Comparison of ENCODE assay signal across 18 cellular contexts in the genomic region with DNA sequence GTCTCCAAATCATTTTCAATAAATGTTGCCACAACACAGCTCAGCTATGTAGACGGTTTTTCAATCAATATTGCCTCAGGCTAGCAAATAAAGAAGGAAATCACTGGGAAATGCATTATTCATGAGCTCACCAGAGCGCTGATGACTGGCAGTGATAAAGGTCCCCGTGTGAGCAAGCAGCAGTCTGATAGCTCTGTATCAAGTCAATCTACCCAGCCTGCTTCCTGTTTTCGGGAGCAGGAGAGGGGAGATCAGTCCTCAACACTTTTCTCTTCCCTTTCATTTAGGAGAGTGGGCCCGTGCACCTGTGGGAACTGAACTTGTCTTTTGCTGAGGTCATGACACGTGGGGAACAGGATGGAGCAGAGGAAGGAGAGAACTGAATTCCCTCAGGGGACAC.
DNase-seq lines count a peak whose midpoint lies in the region; ATAC-seq and TF ChIP-seq lines count a peak whose summit lies in the region.
"Had no signal": no experiment of that assay in that cellular context is flagged by ENCODE, and none has a peak within 500 bp of the region (broad histone marks: within the 10 kb centered on the region; RNA-seq: fewer than 3 reads in every experiment).

No MANE protein-coding gene starts in this region.

- TF ChIP-seq CTCF in RWPE2 (IDR thresholded peaks at IDR 0.05; ENCODE audit: poor library complexity, severe bottlenecking) = no peak
- no peak for TF ChIP-seq CTCF in foreskin keratinocyte (conservative IDR thresholded peaks at IDR 0.05)
- TF ChIP-seq CTCF in WTC11 (IDR thresholded peaks at IDR 0.05) = no peak
- no peak for TF ChIP-seq CTCF in left lung (IDR thresholded peaks at IDR 0.05)

- peaks cover 82% of the 10 kb centered on the region for H3K4me1 ChIP-seq in BLaER1
- no peaks in the 10 kb centered on the region for H3K4me1 ChIP-seq in RWPE2 (ENCODE audit: insufficient read depth, poor library complexity, severe bottlenecking)
- H3K4me1 ChIP-seq in foreskin keratinocyte = no peaks in the 10 kb centered on the region
- no peaks in the 10 kb centered on the region for H3K4me1 ChIP-seq in left lung
- H3K4me1 ChIP-seq: HAP-1 had no signal

- H3K4me1 Mint-ChIP-seq in WTC11 = peaks cover 56% of the 10 kb centered on the region

- H3K36me3 ChIP-seq in BLaER1 (no peaks in the 10 kb centered on the region), RWPE2 (ENCODE audit: low read depth) (no peaks in the 10 kb centered on the region), left lung (no peaks in the 10 kb centered on the region)
- H3K36me3 ChIP-seq: HAP-1 had no signal

- H3K27ac ChIP-seq in BLaER1 (0 out of 2 replicates have a peak overlapping the region, but pooled peaks have one; percentile 44), RWPE2 (ENCODE audit: poor library complexity, severe bottlenecking) (no peak overlapping the region), foreskin keratinocyte (no peak overlapping the region), left lung (no peak overlapping the region)

- peak overlapping the region; percentile 71 for H3K4me2 ChIP-seq in BLaER1

- no peak overlapping the region for H3K4me3 Mint-ChIP-seq in WTC11
- H3K4me3 Mint-ChIP-seq: activated T-cell treated with anti-CD3 and anti-CD28 coated beads, Interleukin-2, amount 50 U/mL, for 24 hours; stimulated activated memory B cell treated with anti-CD40 and anti-IgM and Interleukin-4, amounts not matched to agents 10 μg/mL and 1 μg/mL and 100 μg/mL, for 72 hours had no signal

- no peaks in the 10 kb centered on the region for H4K20me1 ChIP-seq in BLaER1

- ATAC-seq in RWPE2 (ENCODE audit: low read depth) (peak; percentile 35; the same call in 2 of the 3 replicates), foreskin keratinocyte (peak; percentile 53), GM19395 (IDR thresholded peaks at IDR 0.05; ENCODE audit: unreplicated experiment) (no peak), WTC11 (no peak), left lung (no peak)
- ATAC-seq: stimulated activated memory B cell treated with anti-CD40 and anti-IgM and Interleukin-4, amounts not matched to agents 10 μg/mL and 1 μg/mL and 100 μg/mL, for 72 hours had no signal

- H3K4me3 ChIP-seq in BLaER1 (no peak overlapping the region), RWPE2 (ENCODE audit: severe bottlenecking) (no peak overlapping the region), left lung (no peak overlapping the region)
- H3K4me3 ChIP-seq: HAP-1 had no signal

- intact Hi-C loops in left lung (cut with DNase I) = no loop called here

- peak overlapping the region; percentile 8; the same call in 1 of the 2 replicates for H3K9ac ChIP-seq in BLaER1

- H3K27ac Mint-ChIP-seq in WTC11 = no peak overlapping the region
- H3K27ac Mint-ChIP-seq: activated T-cell treated with anti-CD3 and anti-CD28 coated beads, Interleukin-2, amount 50 U/mL, for 24 hours; stimulated activated memory B cell treated with anti-CD40 and anti-IgM and Interleukin-4, amounts not matched to agents 10 μg/mL and 1 μg/mL and 100 μg/mL, for 72 hours had no signal

- POLR2A ChIA-PET in HEK293T (lab: Yijun Ruan, JAX) (interaction anchor here (1.5 kb wide), 1 partner anchor 11 kb away, joined by 3 read pairs; no protein-coding TSS in a partner anchor), WTC11 (lab: Charles Lee) (no interaction called here)

- peaks cover 16% of the 10 kb centered on the region for H3K36me3 Mint-ChIP-seq in WTC11
- H3K36me3 Mint-ChIP-seq: stimulated activated memory B cell treated with anti-CD40 and anti-IgM and Interleukin-4, amounts not matched to agents 10 μg/mL and 1 μg/mL and 100 μg/mL, for 72 hours had no signal

- 0 out of 2 replicates have a peak, but pooled peaks cover 3% of the 10 kb centered on the region for H3K9me3 ChIP-seq in BLaER1
- no peaks in the 10 kb centered on the region for H3K9me3 ChIP-seq in RWPE2 (ENCODE audit: severe bottlenecking)
- no peaks in the 10 kb centered on the region for H3K9me3 ChIP-seq in left lung
- H3K9me3 ChIP-seq: HAP-1 had no signal

- peaks cover 27% of the 10 kb centered on the region for H3K9me3 Mint-ChIP-seq in WTC11
- H3K9me3 Mint-ChIP-seq: activated T-cell treated with anti-CD3 and anti-CD28 coated beads, Interleukin-2, amount 50 U/mL, for 24 hours; stimulated activated memory B cell treated with anti-CD40 and anti-IgM and Interleukin-4, amounts not matched to agents 10 μg/mL and 1 μg/mL and 100 μg/mL, for 72 hours had no signal

- CTCF ChIA-PET in HEK293T (lab: Yijun Ruan, JAX) = no interaction called here
- CTCF ChIA-PET in WTC11 (lab: Charles Lee) = interaction anchor here (1.0 kb wide), 1 partner anchor 282 kb away, joined by 3 read pairs; no protein-coding TSS in a partner anchor

- DNase-seq in HEK293T (ENCODE audit: extremely low spot score) (no peak), RWPE2 (ENCODE audit: low spot score) (no peak), foreskin keratinocyte (peak in 1 of 2 donors; percentile 42), WTC11 (ENCODE audit: low spot score) (no peak), left lung (no peak)
- no peak for DNase-seq in activated CD4-positive, CD25-positive, alpha-beta regulatory T cell (lab: John Stamatoyannopoulos, UW)
- DNase-seq: activated T-cell treated with anti-CD3 and anti-CD28 coated beads, Interleukin-2, amount 50 U/mL, for 24 hours; AML-193; amygdala; cortex of kidney; GDM1; NCI-H1105; NCI-H82; stimulated activated CD4-positive, alpha-beta T cell treated with anti-CD3 and anti-CD28 coated beads, Interleukin-2, amount 100 ng/mL, for 48 hours had no signal

- H3K27me3 ChIP-seq in BLaER1 = no peaks in the 10 kb centered on the region
- H3K27me3 ChIP-seq in RWPE2 (ENCODE audit: insufficient read depth, poor library complexity, severe bottlenecking) = no peaks in the 10 kb centered on the region
- peaks cover 35% of the 10 kb centered on the region for H3K27me3 ChIP-seq in foreskin keratinocyte
- peaks cover 0 to 9% of the 10 kb centered on the region in 2 donors for H3K27me3 ChIP-seq in left lung

- H3K27me3 Mint-ChIP-seq in WTC11 (ENCODE audit: low read depth) = peaks cover 8% of the 10 kb centered on the region

TF ChIP-seq in HEK293T, 16 proteins besides CTCF, POLR2A, EP300 and RAD21:
- TF ChIP-seq L3MBTL2 (conservative IDR thresholded peaks at IDR 0.05) (no peak), FOXK2 (IDR thresholded peaks at IDR 0.05) (no peak), PKNOX1 (IDR thresholded peaks at IDR 0.05) (0 out of 2 replicates have a peak, but pooled peaks have one; percentile 42), LEF1 (IDR thresholded peaks at IDR 0.05; ENCODE audit: borderline replicate concordance) (no peak)

TF ChIP-seq in WTC11, 78 proteins besides CTCF, POLR2A, EP300 and RAD21 (continues in another document):
- TF ChIP-seq MLX (CRISPR knock-in tag; IDR thresholded peaks at IDR 0.05) (no peak), NR2C2 (CRISPR knock-in tag; IDR thresholded peaks at IDR 0.05) (no peak), TEAD1 (CRISPR knock-in tag; IDR thresholded peaks at IDR 0.05) (no peak), ZNF219 (CRISPR knock-in tag; IDR thresholded peaks at IDR 0.05; ENCODE audit: borderline replicate concordance) (no peak), ZNF532 (CRISPR knock-in tag; IDR thresholded peaks at IDR 0.05; ENCODE audit: borderline replicate concordance) (no peak)

Comparison
In these comparisons a context has a peak if more than half of its experiments do, and no peak if none do; other contexts are left out.
1. ATAC-seq: peak in RWPE2 (single experiment) and foreskin keratinocyte (single experiment); none in GM19395 (single experiment), WTC11 (single experiment) and left lung (single experiment).